ENCODE assay signal across 16 cellular contexts in the genomic region with DNA sequence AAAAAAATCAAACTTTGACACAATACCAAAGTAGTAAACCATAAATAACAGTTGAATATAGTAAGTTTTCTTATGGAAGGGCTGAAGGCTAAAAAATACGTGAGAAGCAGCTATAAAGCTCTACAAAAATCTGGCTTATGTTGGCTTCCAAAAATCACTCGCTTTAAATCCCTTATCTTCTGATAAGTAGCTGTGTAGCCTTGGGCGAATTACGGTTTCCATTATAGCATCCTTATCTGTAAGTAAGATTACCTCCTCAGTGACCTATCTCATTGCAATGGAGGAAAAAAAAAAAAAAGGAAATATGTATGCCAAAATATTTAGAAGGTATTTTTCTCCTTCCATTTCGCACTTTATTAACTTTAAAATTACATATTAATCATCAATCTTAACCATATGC.
"Had no signal": no experiment of that assay in that cellular context is flagged by ENCODE, and none has a peak within 500 bp of the region (broad histone marks: within the 10 kb centered on the region; RNA-seq: fewer than 3 reads in every experiment).

No MANE protein-coding gene starts in this region.

- H3K4me3 ChIP-seq: coronary artery, dorsolateral prefrontal cortex, esophagus muscularis mucosa, gastroesophageal sphincter, heart right ventricle, left lung, lower lobe of right lung had no signal

- DNase-seq: dermis blood vessel endothelial cell; dorsolateral prefrontal cortex; effector CD4-positive, alpha-beta T cell; effector memory CD4-positive, alpha-beta T cell; foreskin keratinocyte; heart right ventricle; hippocampal formation; left cardiac atrium; left ventricle myocardium superior; lower lobe of right lung; mesenchymal stem cell; midbrain had no signal

- H3K36me3 ChIP-seq: esophagus muscularis mucosa, gastroesophageal sphincter, heart right ventricle, left lung, lower lobe of right lung had no signal

- ATAC-seq: foreskin keratinocyte, gastroesophageal sphincter, heart right ventricle, left cardiac atrium, left lung, left ventricle myocardium superior, lower lobe of right lung had no signal

- H3K27ac ChIP-seq: coronary artery, dorsolateral prefrontal cortex, esophagus muscularis mucosa, foreskin keratinocyte, gastroesophageal sphincter, heart right ventricle, left lung, lower lobe of right lung had no signal

- H3K9me3 ChIP-seq: esophagus muscularis mucosa, gastroesophageal sphincter, heart right ventricle, left lung, lower lobe of right lung had no signal

- H3K4me1 ChIP-seq: esophagus muscularis mucosa, foreskin keratinocyte, gastroesophageal sphincter, heart right ventricle, left lung, lower lobe of right lung had no signal

- H3K27me3 ChIP-seq: dorsolateral prefrontal cortex, esophagus muscularis mucosa, foreskin keratinocyte, gastroesophageal sphincter, heart right ventricle, left lung had no signal
